In the genomic region with DNA sequence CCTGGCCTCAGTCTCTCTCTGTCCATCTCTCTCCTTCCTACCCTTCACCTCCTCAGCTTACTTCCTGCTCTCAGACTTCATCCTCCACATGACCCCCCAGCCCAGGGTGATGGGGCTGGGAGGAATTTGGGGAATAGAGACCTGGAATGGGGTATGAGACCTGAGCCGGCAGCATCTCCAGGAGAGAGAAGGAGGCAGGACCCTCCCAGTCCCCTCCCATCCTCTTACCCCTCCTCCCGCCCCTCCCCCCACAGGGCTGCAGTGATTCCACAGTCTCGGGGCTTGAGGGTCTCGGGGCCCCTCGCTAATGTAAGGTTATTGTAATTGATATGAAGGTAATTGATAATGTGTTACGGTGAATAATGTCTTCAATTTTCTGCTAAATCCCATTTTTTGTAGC, we compare ENCODE assay signal across 18 cellular contexts.
"Had no signal": no experiment of that assay in that cellular context is flagged by ENCODE, and none has a peak within 500 bp of the region (broad histone marks: within the 10 kb centered on the region; RNA-seq: fewer than 3 reads in every experiment).

No MANE protein-coding gene starts in this region.

- H3K4me3 Mint-ChIP-seq: naive thymus-derived CD8-positive, alpha-beta T cell; neural crest cell had no signal

- H3K4me3 ChIP-seq: heart right ventricle, mucosa of descending colon, pancreas had no signal

- ATAC-seq: esophagus mucosa; heart right ventricle; left lobe of liver; mucosa of descending colon; naive thymus-derived CD8-positive, alpha-beta T cell; pancreas; right cardiac atrium had no signal

- H3K9me3 ChIP-seq: heart right ventricle, mucosa of descending colon, pancreas had no signal

- H3K27ac ChIP-seq: heart right ventricle, pancreas had no signal

- H3K36me3 ChIP-seq: heart right ventricle, pancreas had no signal

- H3K4me1 ChIP-seq: heart right ventricle, pancreas had no signal

- FAIRE-seq: endometrium, frontal cortex, islet of Langerhans, pancreas, small intestine had no signal

- DNase-seq: effector memory CD4-positive, alpha-beta T cell; heart right ventricle; hypothalamus; mucosa of descending colon; naive thymus-derived CD8-positive, alpha-beta T cell; pancreas; right cardiac atrium; small intestine; stimulated activated CD4-positive, alpha-beta T cell treated with anti-CD3 and anti-CD28 coated beads, Interleukin-2, amount 100 ng/mL, for 48 hours; stimulated activated naive CD4-positive, alpha-beta T cell treated with Interleukin-2 at 50 U/mL for 16 hours; trophoblast cell had no signal

- H3K27ac Mint-ChIP-seq: naive thymus-derived CD8-positive, alpha-beta T cell; progenitor cell of endocrine pancreas had no signal

- H3K9me3 Mint-ChIP-seq: naive thymus-derived CD8-positive, alpha-beta T cell; neural crest cell had no signal

- H3K4me1 Mint-ChIP-seq: neural crest cell had no signal
